In the genomic region with DNA sequence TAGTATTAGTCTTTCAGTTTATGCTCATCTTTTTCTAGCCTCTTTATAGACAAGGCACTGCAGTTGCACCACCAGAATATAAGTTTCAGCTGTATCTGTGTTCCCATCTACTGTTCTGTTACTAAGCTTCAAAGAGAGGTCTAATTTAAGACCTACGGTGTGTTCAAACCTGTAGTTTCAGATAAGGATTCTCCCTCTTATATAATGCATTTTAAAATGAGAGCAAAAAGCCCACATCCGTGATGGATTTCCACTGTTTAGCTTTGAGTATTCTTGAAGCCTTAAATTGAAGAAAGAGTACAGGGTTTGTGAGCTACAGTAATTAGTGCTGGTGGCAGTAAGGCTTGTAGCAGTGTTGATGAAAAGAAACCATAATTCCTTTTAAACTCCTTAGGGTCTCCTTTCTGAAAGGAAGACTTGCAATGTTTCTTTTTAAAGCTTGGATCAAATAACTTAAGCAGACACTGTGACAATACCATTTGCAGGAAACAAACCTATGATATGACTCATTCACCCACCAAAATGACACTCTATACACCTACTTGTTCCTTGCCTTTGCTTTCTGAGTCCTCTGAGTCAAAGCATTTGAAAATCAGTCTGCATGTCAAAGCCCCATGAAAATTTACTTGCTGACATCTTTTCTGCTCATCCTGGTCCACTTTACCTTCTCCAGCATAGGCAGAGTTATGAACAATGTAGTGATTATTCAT, we compare ENCODE assay signal across 23 cellular contexts.
"Had no signal": no experiment of that assay in that cellular context is flagged by ENCODE, and none has a peak within 500 bp of the region (broad histone marks: within the 10 kb centered on the region; RNA-seq: fewer than 3 reads in every experiment).

No MANE protein-coding gene starts in this region.

- DNase-seq: activated B cell treated with CpG ODN at 0.5 μM for 24 hours; activated CD8-positive, alpha-beta memory T cell treated with anti-CD3 and anti-CD28 coated beads, Interleukin-2, amount 10 ng/mL, durations not matched to agents 7 days and 5 days; activated CD8-positive, alpha-beta T cell treated with anti-CD3 and anti-CD28 coated beads, Interleukin-2, amount 10 ng/mL, durations not matched to agents 7 days and 5 days; activated T-cell treated with anti-CD3 and anti-CD28 coated beads, Interleukin-2, amount 50 U/mL, for 48 hours; dermis blood vessel endothelial cell; effector CD8-positive, alpha-beta T cell; immature natural killer cell; kidney glomerular epithelial cell; left lung; lower lobe of right lung; mesenchymal stem cell; natural killer cell; ovary; sigmoid colon; small intestine; stimulated activated CD4-positive, alpha-beta T cell treated with anti-CD3 and anti-CD28 coated beads, Interleukin-4, amount 100 ng/mL, for 24 hours; substantia nigra; T-helper 2 cell; tibial artery; upper lobe of right lung had no signal

- ATAC-seq: activated CD8-positive, alpha-beta memory T cell treated with anti-CD3 and anti-CD28 coated beads, Interleukin-2, amount 10 ng/mL, durations not matched to agents 7 days and 5 days; activated CD8-positive, alpha-beta T cell treated with anti-CD3 and anti-CD28 coated beads, Interleukin-2, amount 10 ng/mL, durations not matched to agents 7 days and 5 days; gastroesophageal sphincter; left lung; lower lobe of right lung; natural killer cell; stimulated activated effector memory CD8-positive, alpha-beta T cell treated with anti-CD3 and anti-CD28 coated beads, Interleukin-12 subunit alpha, Interleukin-12 subunit beta, amount 100 ng/mL, for 72 hours; upper lobe of right lung had no signal

- H3K27ac ChIP-seq: gastroesophageal sphincter, left lung, lower lobe of right lung, neutrophil, ovary, sigmoid colon, tibial artery, upper lobe of right lung had no signal
